ENCODE assay signal across 8 cellular contexts in genomic region chr16:69150146-69150865, GRCh38. TPM values are rescaled to one million over a fixed set of nuclear protein-coding genes. Genes with fewer than 3 reads are reported as not detected.
DNase-seq lines count a peak whose midpoint lies in the region; ATAC-seq, FAIRE-seq and TF ChIP-seq lines count a peak whose summit lies in the region.

No MANE protein-coding gene starts in this region.

- no TSS peak for BruUV-seq in A673 (replicated peaks; lab: Mats Ljungman, UMichigan)

- no peaks in the 10 kb centered on the region for H3K9me3 ChIP-seq in A673 (ENCODE audit: low read depth, low read length, poor library complexity, severe bottlenecking)
- no peaks in the 10 kb centered on the region for H3K9me3 ChIP-seq in lung (ENCODE audit: control insufficient read depth in 2 of 2, insufficient read depth in 1 of 2, low read length in 1 of 2)

- H3K4me3 ChIP-seq in A673 (ENCODE audit: low read depth, low read length, poor library complexity, severe bottlenecking): no peak overlapping the region
- H3K4me3 ChIP-seq in lung: no peak overlapping the region

- no peaks in the 10 kb centered on the region for H3K4me1 ChIP-seq in A673 (ENCODE audit: insufficient read depth, low read length, poor library complexity, severe bottlenecking)
- H3K4me1 ChIP-seq in lung (ENCODE audit: control insufficient read depth in 2 of 2, insufficient read depth in 2 of 2, low read length in 2 of 2): peaks cover 0 to 2% of the 10 kb centered on the region in 2 donors

- TF ChIP-seq CTCF in A673 (conservative IDR thresholded peaks at IDR 0.05; ENCODE audit: low read depth, low read length) (peak; percentile 85), GM10248 (IDR thresholded peaks at IDR 0.05; ENCODE audit: control extremely low read depth, extremely low read depth, low read depth, missing control alignments) (peak; percentile 56), lung (IDR thresholded peaks at IDR 0.05; ENCODE audit: control extremely low read depth, extremely low read depth) (peak; percentile 87)

- ATAC-seq in lung (ENCODE audit: insufficient read depth, low FRiP score) (no peak), HG03108 (IDR thresholded peaks at IDR 0.05; ENCODE audit: unreplicated experiment) (no peak)

- H3K36me3 ChIP-seq in A673 (ENCODE audit: insufficient read depth, low read length, poor library complexity, severe bottlenecking) (peaks cover 62% of the 10 kb centered on the region), lung (ENCODE audit: control insufficient read depth in 2 of 2, insufficient read depth in 2 of 2, low read length in 2 of 2) (peaks cover 25 to 28% of the 10 kb centered on the region in 2 donors)

- peak; percentile 86 for DNase-seq in A673 (ENCODE audit: low spot score)
- peak; percentile 71 for DNase-seq in GM10248 (ENCODE audit: extremely low spot score)
- peak; percentile 60 for DNase-seq in NCI-H1694 treated with DMSO at 0.1 percent for 48 hours (lab: John Stamatoyannopoulos, UW)
- peak; percentile 53 for DNase-seq in ecto neural progenitor cell (ENCODE audit: low spot score)
- DNase-seq in lung (ENCODE audit: low spot score): peak; percentile 69
- DNase-seq in superior temporal gyrus (ENCODE audit: extremely low spot score): peak; percentile 95

- WGBS in lung, 2 donors: 61 to 68% methylated on average over 16 of the region's 16 CpGs

- peak; percentile 94 for FAIRE-seq in TTC549 (lab: Jason Lieb, UNC)

- CTCF ChIA-PET in A673 (lab: Charles Lee): interaction anchor here (0.6 to 1.6 kb wide), 4 partner anchors 38 to 235 kb away, joined by 3 to 8 read pairs (median 4); partner anchors contain the start of gene TERF2
- CTCF ChIA-PET in GM10248 (lab: Yijun Ruan, JAX): interaction anchor here (0.6 to 6.0 kb wide), 34 partner anchors 9 to 346 kb away, joined by 3 to 72 read pairs (median 4); partner anchors contain the start of genes CHTF8, SNTB2 and UTP4

- intact Hi-C loops in A673 (cut with micrococcal nuclease; ENCODE audit: unreplicated experiment): loop anchor here (1.0 kb wide), 1 partner anchor 136 kb away; no protein-coding TSS in a partner anchor

- POLR2A ChIA-PET in A673 (lab: Charles Lee; ENCODE audit: low non-redundant PET): no interaction called here
- POLR2A ChIA-PET in GM10248 (lab: Yijun Ruan, JAX): interaction anchor here (0.8 kb wide), 1 partner anchor 136 kb away, joined by 5 read pairs; no protein-coding TSS in a partner anchor

- H3K27ac ChIP-seq in A673 (ENCODE audit: low read depth, low read length, poor library complexity, severe bottlenecking): no peak overlapping the region
- no peak overlapping the region for H3K27ac ChIP-seq in lung (ENCODE audit: low read depth in 1 of 2, low read length in 1 of 2)

- H3K27me3 ChIP-seq in A673 (replicated peaks; ENCODE audit: insufficient read depth, low read depth, low read length, poor library complexity) (no peaks in the 10 kb centered on the region), lung (ENCODE audit: control insufficient read depth, insufficient read depth) (no peaks in the 10 kb centered on the region)

RNA-seq across cellular contexts. Expression of gene UTP4, which starts 17.9 kb away (rescaled TPM):
- total RNA-seq in A673 (2021) (119 and 146 TPM in 2 replicates), lung (10 to 100 TPM; 18.1 to 34.5 TPM)
- polyA plus RNA-seq in lung: 10 to 100 TPM; 21.4 to 30.5 TPM

RNA-seq across cellular contexts. Expression of gene CHTF8, which starts 17.9 kb away (rescaled TPM):
- total RNA-seq in A673 (2021) (113 and 121 TPM in 2 replicates), lung (100 to 1,000 TPM in 1 of 2 donors, 10 to 100 TPM in 1; 92.5 to 101 TPM)
- 10 to 100 TPM; 26.0 to 70.5 TPM for polyA plus RNA-seq in lung

RNA-seq across cellular contexts. Expression of gene SNTB2, which starts 36.7 kb away (rescaled TPM):
- total RNA-seq in A673 (2021) (49.3 and 49.4 TPM in 2 replicates), lung (10 to 100 TPM; 32.5 to 42.8 TPM)
- 1 to 10 TPM; 4.5 to 5.8 TPM for polyA plus RNA-seq in lung

RNA-seq across cellular contexts. Expression of gene HAS3, which starts 44.9 kb away (rescaled TPM):
- total RNA-seq in A673 (2021) (0.49 and 0.72 TPM in 2 replicates), lung (10 to 100 TPM; 24.0 to 37.5 TPM)
- 10 to 100 TPM in 1 of 2 donors, 1 to 10 TPM in 1; 5.1 to 14.0 TPM for polyA plus RNA-seq in lung
